11 cellular contexts compared by ENCODE assay signal in genomic region chr10:126564297-126564888, GRCh38.
"Had no signal": no experiment of that assay in that cellular context is flagged by ENCODE, and none has a peak within 500 bp of the region (broad histone marks: within the 10 kb centered on the region; RNA-seq: fewer than 3 reads in every experiment).

No MANE protein-coding gene starts in this region.

- H3K27me3 Mint-ChIP-seq: activated CD4-positive, alpha-beta T cell treated with anti-CD3 and anti-CD28 coated beads, Interleukin-2, amount 10 ng/mL, durations not matched to agents 24 days and 14 days; stimulated activated naive CD8-positive, alpha-beta T cell treated with anti-CD3 and anti-CD28 coated beads, Interleukin-15, Interleukin-2, amounts not matched to agents 100 ng/mL and 50 ng/mL, for 24 hours had no signal

- H3K4me3 ChIP-seq: breast epithelium, gastrocnemius medialis, sigmoid colon had no signal

- H3K36me3 Mint-ChIP-seq: activated naive CD4-positive, alpha-beta T cell treated with anti-CD3 and anti-CD28 coated beads, Interleukin-2, amount 50 U/mL, for 24 hours had no signal

- H3K9me3 Mint-ChIP-seq: activated CD4-positive, alpha-beta T cell treated with anti-CD3 and anti-CD28 coated beads, Interleukin-2, amount 10 ng/mL, durations not matched to agents 24 days and 14 days had no signal

- H3K27ac ChIP-seq: breast epithelium, gastrocnemius medialis, sigmoid colon, VCaP had no signal

- DNase-seq: activated CD4-positive, alpha-beta T cell treated with anti-CD3 and anti-CD28 coated beads, Interleukin-2, amount 10 ng/mL, durations not matched to agents 24 days and 14 days; gastrocnemius medialis; kidney; sigmoid colon; stimulated activated CD4-positive, alpha-beta T cell treated with anti-CD3 and anti-CD28 coated beads, Interleukin-2, amount 100 ng/mL, for 48 hours; stimulated activated CD8-positive, alpha-beta memory T cell treated with anti-CD3 and anti-CD28 coated beads, Interleukin-4, amount 100 ng/mL, for 48 hours; T-helper 1 cell had no signal

- H3K4me3 Mint-ChIP-seq: activated CD4-positive, alpha-beta T cell treated with anti-CD3 and anti-CD28 coated beads, Interleukin-2, amount 10 ng/mL, durations not matched to agents 24 days and 14 days; activated naive CD4-positive, alpha-beta T cell treated with anti-CD3 and anti-CD28 coated beads, Interleukin-2, amount 50 U/mL, for 24 hours; stimulated activated naive CD8-positive, alpha-beta T cell treated with anti-CD3 and anti-CD28 coated beads, Interleukin-15, Interleukin-2, amounts not matched to agents 100 ng/mL and 50 ng/mL, for 24 hours had no signal

- H3K9me3 ChIP-seq: breast epithelium, gastrocnemius medialis, sigmoid colon had no signal

- H3K4me1 Mint-ChIP-seq: activated CD4-positive, alpha-beta T cell treated with anti-CD3 and anti-CD28 coated beads, Interleukin-2, amount 10 ng/mL, durations not matched to agents 24 days and 14 days; activated naive CD4-positive, alpha-beta T cell treated with anti-CD3 and anti-CD28 coated beads, Interleukin-2, amount 50 U/mL, for 24 hours had no signal

- H3K27ac Mint-ChIP-seq: activated CD4-positive, alpha-beta T cell treated with anti-CD3 and anti-CD28 coated beads, Interleukin-2, amount 10 ng/mL, durations not matched to agents 24 days and 14 days; activated naive CD4-positive, alpha-beta T cell treated with anti-CD3 and anti-CD28 coated beads, Interleukin-2, amount 50 U/mL, for 24 hours; stimulated activated naive CD8-positive, alpha-beta T cell treated with anti-CD3 and anti-CD28 coated beads, Interleukin-15, Interleukin-2, amounts not matched to agents 100 ng/mL and 50 ng/mL, for 24 hours had no signal

- H3K27me3 ChIP-seq: breast epithelium, gastrocnemius medialis, sigmoid colon had no signal

- H3K36me3 ChIP-seq: breast epithelium, gastrocnemius medialis, sigmoid colon had no signal
